15 cellular contexts compared by ENCODE assay signal in the genomic region with DNA sequence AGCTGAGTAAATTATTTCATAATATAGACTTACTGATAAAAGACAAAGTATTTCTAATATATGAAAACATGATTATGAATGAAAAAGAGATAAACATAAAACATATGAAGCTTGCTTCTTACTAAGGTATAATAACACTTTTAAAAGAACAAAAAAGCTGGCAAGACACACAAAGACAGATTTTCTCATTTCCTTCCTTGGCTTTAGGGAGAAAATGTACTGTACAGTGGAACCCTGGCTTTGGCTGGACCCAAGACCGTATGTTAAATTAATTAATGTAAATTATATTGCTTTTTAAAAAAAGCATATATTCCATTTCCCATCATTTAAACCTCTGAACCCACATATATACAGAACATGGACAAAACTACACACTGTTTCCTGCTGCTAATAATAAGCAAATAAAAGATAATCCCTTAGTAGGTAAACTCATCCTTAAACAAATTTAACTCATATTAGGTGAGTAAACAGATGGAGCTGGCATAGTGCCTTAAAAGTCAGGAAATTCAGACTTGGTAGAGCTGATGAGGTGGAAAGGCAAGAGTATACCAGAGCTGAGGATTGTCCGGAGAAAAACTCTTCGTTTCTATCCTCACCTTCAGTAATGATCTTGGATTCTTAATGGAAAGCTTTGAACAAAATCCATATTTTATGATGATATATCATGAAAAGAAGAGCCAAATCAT.
"Had no signal": no experiment of that assay in that cellular context is flagged by ENCODE, and none has a peak within 500 bp of the region (broad histone marks: within the 10 kb centered on the region; RNA-seq: fewer than 3 reads in every experiment).

No MANE protein-coding gene starts in this region.

- H3K4me3 ChIP-seq: cardiac muscle cell, coronary artery, tibial artery had no signal

- FAIRE-seq: endothelial cell of umbilical vein had no signal

- DNase-seq: activated CD8-positive, alpha-beta memory T cell treated with anti-CD3 and anti-CD28 coated beads, Interleukin-2, amount 50 U/mL, for 4 hours; activated CD8-positive, alpha-beta T cell treated with anti-CD3 and anti-CD28 coated beads for 36 hours; activated gamma-delta T cell treated with Interleukin-2 at 50 U/mL for 16 hours; activated T-cell treated with anti-CD3 and anti-CD28 coated beads, Interleukin-2, amount 50 U/mL, for 72 hours; aorta; effector CD4-positive, alpha-beta T cell; hippocampal formation; left ventricle myocardium superior; mesenchymal stem cell; occipital lobe; right cardiac atrium; tibial artery had no signal

- H3K27ac ChIP-seq: cardiac muscle cell, coronary artery, tibial artery had no signal

- H3K36me3 ChIP-seq: cardiac muscle cell, tibial artery had no signal

- H3K27me3 ChIP-seq: cardiac muscle cell, tibial artery had no signal
